Comparison of ENCODE assay signal across 9 cellular contexts in genomic region chr13:108322206-108322824, GRCh38. TPM values are rescaled to one million over a fixed set of nuclear protein-coding genes. Genes with fewer than 3 reads are reported as not detected.
A peak's percentile ranks its signal among the peaks of the same experiment; 100 is the strongest.
DNase-seq lines count a peak whose midpoint lies in the region; ATAC-seq and TF ChIP-seq lines count a peak whose summit lies in the region.
"Had no signal": no experiment of that assay in that cellular context is flagged by ENCODE, and none has a peak within 500 bp of the region (broad histone marks: within the 10 kb centered on the region; RNA-seq: fewer than 3 reads in every experiment).

No MANE protein-coding gene starts in this region.

- peaks cover 13 to 49% (median 33%) of the 10 kb centered on the region in 4 donors for H3K4me1 Mint-ChIP-seq in CD4-positive, alpha-beta memory T cell

- H3K27ac Mint-ChIP-seq in CD4-positive, alpha-beta memory T cell, result peak overlapping the region in 1 of 7 donors; percentile 41

- peaks cover 21% of the 10 kb centered on the region for H3K4me1 ChIP-seq in CD4-positive, alpha-beta memory T cell (ENCODE audit: insufficient read depth, low read length)
- no peaks in the 10 kb centered on the region for H3K4me1 ChIP-seq in adrenal gland (replicated peaks in 1 of 2)
- peaks cover 0 to 38% (median 12%) of the 10 kb centered on the region in 6 donors for H3K4me1 ChIP-seq in spleen
- H3K4me1 ChIP-seq: SJSA1 had no signal

- POLR2A ChIA-PET in CD4-positive, alpha-beta memory T cell (lab: Charles Lee; ENCODE audit: partially characterized antibody), result interaction anchor here (1.1 to 1.6 kb wide), 3 partner anchors 20 to 573 kb away, joined by 4 to 5 read pairs (median 4); no protein-coding TSS in a partner anchor

- peak in 4 of 5 donors; percentile 51 to 60 (median 54) for DNase-seq in CD4-positive, alpha-beta memory T cell
- DNase-seq in NCI-H1930 (lab: John Stamatoyannopoulos, UW) (peak; percentile 21 to 65), adrenal gland (no peak), left ventricle myocardium superior (no peak), spleen (no peak), GM19240 (ENCODE audit: insufficient read length, low spot score) (no peak)

- H3K36me3 ChIP-seq in CD4-positive, alpha-beta memory T cell (ENCODE audit: insufficient read depth, low read length), result no peaks in the 10 kb centered on the region
- H3K36me3 ChIP-seq in adrenal gland (replicated peaks in 1 of 2) (no peaks in the 10 kb centered on the region), spleen (no peaks in the 10 kb centered on the region)
- H3K36me3 ChIP-seq: SJSA1 had no signal

- WGBS in adrenal gland, 4 donors, result 21 to 28% (median 24%) methylated on average over 2 of the region's 2 CpGs
- 20 to 33% (median 28%) methylated on average over 2 of the region's 2 CpGs for WGBS in spleen, 5 donors

- CTCF ChIA-PET in CD4-positive, alpha-beta memory T cell (lab: Charles Lee; ENCODE audit: partially characterized antibody), result interaction anchor here (0.7 to 6.2 kb wide), 12 partner anchors 12 to 575 kb away, joined by 3 to 114 read pairs (median 4); partner anchors contain the start of gene TNFSF13B

- H3K4me3 ChIP-seq in CD4-positive, alpha-beta memory T cell (ENCODE audit: low read length in 2 of 2), result no peak overlapping the region
- no peak overlapping the region for H3K4me3 ChIP-seq in adrenal gland
- H3K4me3 ChIP-seq in spleen, result no peak overlapping the region
- H3K4me3 ChIP-seq: SJSA1 had no signal

- TF ChIP-seq POLR2A in adrenal gland (IDR thresholded peaks at IDR 0.05) (no peak), spleen (IDR thresholded peaks at IDR 0.05) (no peak)

- no peaks in the 10 kb centered on the region for H3K36me3 Mint-ChIP-seq in CD4-positive, alpha-beta memory T cell

- intact Hi-C loops in CD4-positive, alpha-beta memory T cell (cut with micrococcal nuclease), result loop anchor here (1.0 to 2.0 kb wide), 6 partner anchors 20 to 638 kb away; no protein-coding TSS in a partner anchor
- intact Hi-C loops in adrenal gland (cut with DNase I), result loop anchor here in 1 of 2 donors (10.0 kb wide), 2 partner anchors 98 to 572 kb away; no protein-coding TSS in a partner anchor
- intact Hi-C loops in left ventricle myocardium superior (cut with micrococcal nuclease), result no loop called here
- intact Hi-C loops in spleen (cut with DNase I; ENCODE audit: low total_unique reads), result loop anchor here (5.0 kb wide), 1 partner anchor 575 kb away; no protein-coding TSS in a partner anchor

- H3K27me3 ChIP-seq in CD4-positive, alpha-beta memory T cell (ENCODE audit: insufficient read depth, low read length), result no peaks in the 10 kb centered on the region
- H3K27me3 ChIP-seq in adrenal gland (no peaks in the 10 kb centered on the region), spleen (replicated peaks in 1 of 7) (peaks cover 0 to 1% (median 0%) of the 10 kb centered on the region in 7 donors)

- H3K9me3 ChIP-seq in CD4-positive, alpha-beta memory T cell (ENCODE audit: control insufficient read depth in 1 of 2, low read length in 2 of 2), result no peaks in the 10 kb centered on the region
- no peaks in the 10 kb centered on the region for H3K9me3 ChIP-seq in adrenal gland (replicated peaks in 1 of 3)
- peaks cover 0 to 3% (median 0%) of the 10 kb centered on the region in 8 donors for H3K9me3 ChIP-seq in spleen
- H3K9me3 ChIP-seq: SJSA1 had no signal

- TF ChIP-seq CTCF in adrenal gland (IDR thresholded peaks at IDR 0.05) (peak; percentile 52 to 77 (median 72)), spleen (IDR thresholded peaks at IDR 0.05 in 8 of 11, conservative IDR thresholded peaks at IDR 0.05 in 3 of 11) (peak; percentile 56 to 86 (median 73))

- H3K27me3 Mint-ChIP-seq in CD4-positive, alpha-beta memory T cell, result no peaks in the 10 kb centered on the region

- no peak overlapping the region for H3K27ac ChIP-seq in CD4-positive, alpha-beta memory T cell (ENCODE audit: low read depth, low read length)
- H3K27ac ChIP-seq in adrenal gland (no peak overlapping the region), spleen (peak overlapping the region in 2 of 8 donors; percentile 48 to 81)
- H3K27ac ChIP-seq: SJSA1 had no signal

- ATAC-seq in GM18867 (IDR thresholded peaks at IDR 0.05; ENCODE audit: unreplicated experiment) (peak; percentile 87), HG02973 (IDR thresholded peaks at IDR 0.05; ENCODE audit: unreplicated experiment) (peak; percentile 86), left ventricle myocardium superior (peak; percentile 69)

- peaks cover 0 to 2% (median 0%) of the 10 kb centered on the region in 8 donors for H3K9me3 Mint-ChIP-seq in CD4-positive, alpha-beta memory T cell

- H3K4me3 Mint-ChIP-seq in CD4-positive, alpha-beta memory T cell, result peak overlapping the region in 2 of 8 donors; percentile 37 to 40

RNA-seq across cellular contexts. Expression of gene TNFSF13B, which starts 52.8 kb away (rescaled TPM):
- total RNA-seq in CD4-positive, alpha-beta memory T cell, result 10 to 100 TPM; 35.8 to 37.9 TPM
- polyA plus RNA-seq in CD4-positive, alpha-beta memory T cell, result 10 to 100 TPM; 44.8 to 54.6 TPM
- total RNA-seq in adrenal gland (10 to 100 TPM in 7 of 8 donors, 1 to 10 TPM in 1; 9.9 to 81.3 (median 20.4) TPM), left ventricle myocardium superior (1.8 TPM), spleen (10 to 100 TPM; 22.8 to 82.1 (median 40.2) TPM)
- polyA plus RNA-seq in adrenal gland (10 to 100 TPM in 1 of 3 donors, 1 to 10 TPM in 2; 6.8 to 16.1 (median 8.6) TPM), spleen (10 to 100 TPM in 1 of 3 donors, 1 to 10 TPM in 2; 7.7 to 15.2 (median 7.9) TPM)

Comparison
In these comparisons a context has a peak if more than half of its experiments do, and no peak if none do; other contexts are left out.
1. DNase-seq: peak in CD4-positive, alpha-beta memory T cell (4 of 5) and NCI-H1930 (2 of 2); none in adrenal gland (0 of 7), left ventricle myocardium superior (single experiment), spleen (single experiment) and GM19240 (single experiment).
2. Peak in every context shown above with its lines, with median percentiles within 50 percentile points of each other: ATAC-seq.